14 cellular contexts compared by ENCODE assay signal in genomic region chr10:17808971-17809841, GRCh38. TPM values are rescaled to one million over a fixed set of nuclear protein-coding genes. Genes with fewer than 3 reads are reported as not detected.
DNase-seq lines count a peak whose midpoint lies in the region; ATAC-seq, FAIRE-seq and TF ChIP-seq lines count a peak whose summit lies in the region.
"Had no signal": no experiment of that assay in that cellular context is flagged by ENCODE, and none has a peak within 500 bp of the region (broad histone marks: within the 10 kb centered on the region; RNA-seq: fewer than 3 reads in every experiment).

Gene MRC1, plus strand, starts transcription at chr10:17809348. Its CDS starts 118 bp downstream, at chr10:17809466.

- H3K27me3 ChIP-seq in liver (ENCODE audit: control insufficient read depth in 4 of 4, insufficient read depth in 4 of 4, low read length in 3 of 4), result peaks cover 0 to 2% (median 0%) of the 10 kb centered on the region in 4 donors
- H3K27me3 ChIP-seq in gastrocnemius medialis, result no peaks in the 10 kb centered on the region

- WGBS in liver, result 53% methylated on average over 23 of the region's 23 CpGs

- H3K27ac Mint-ChIP-seq in dendritic cell treated with granulocyte-macrophage colony-stimulating factor and Interleukin-4, amounts not matched to agents 40 ng/mL and 50 ng/mL, for 4 days, result peak within 1 kb of the TSS; percentile 96
- no peak within 1 kb of the TSS for H3K27ac Mint-ChIP-seq in chondrocyte (ENCODE audit: unreplicated experiment)
- H3K27ac Mint-ChIP-seq: activated CD4-positive, alpha-beta memory T cell treated with anti-CD3 and anti-CD28 coated beads for 36 hours; activated naive CD4-positive, alpha-beta T cell treated with anti-CD3 and anti-CD28 coated beads, Interleukin-2, amount 50 U/mL, for 24 hours had no signal

- no peak for FAIRE-seq in GM12892 (lab: Jason Lieb, UNC)

- DNase-seq in CD1c-positive myeloid dendritic cell (ENCODE audit: extremely low spot score) (peak; percentile 80), gastrocnemius medialis (peak; percentile 15 to 41), GM12892 (ENCODE audit: insufficient read length) (no peak), NCI-H2171 (lab: John Stamatoyannopoulos, UW) (no peak), chondrocyte (ENCODE audit: low spot score) (no peak)
- DNase-seq in activated naive CD4-positive, alpha-beta T cell treated with anti-CD3 and anti-CD28 coated beads, Interleukin-2, amount 50 U/mL, for 16 hours, result no peak
- DNase-seq: activated CD4-positive, alpha-beta memory T cell treated with anti-CD3 and anti-CD28 coated beads for 36 hours; NCI-H1105; NK-92 treated with Interleukin-12 subunit alpha and Interleukin-12 subunit beta, amount 100 ng/mL, for 24 hours; stimulated activated naive CD4-positive, alpha-beta T cell; SW 1271 had no signal

- H3K27ac ChIP-seq in liver (ENCODE audit: low read depth in 1 of 2, low read length in 2 of 2), result peak within 1 kb of the TSS; percentile 56 to 66
- no peak within 1 kb of the TSS for H3K27ac ChIP-seq in gastrocnemius medialis

- TF ChIP-seq CTCF in liver (IDR thresholded peaks at IDR 0.05; ENCODE audit: low read depth, low read length, missing input control) (no peak), gastrocnemius medialis (IDR thresholded peaks at IDR 0.05 in 4 of 5, conservative IDR thresholded peaks at IDR 0.05 in 1 of 5) (no peak), chondrocyte (IDR thresholded peaks at IDR 0.05) (no peak)

- peaks cover 53% of the 10 kb centered on the region for H3K36me3 Mint-ChIP-seq in dendritic cell treated with granulocyte-macrophage colony-stimulating factor and Interleukin-4, amounts not matched to agents 40 ng/mL and 50 ng/mL, for 4 days (ENCODE audit: low read depth)
- H3K36me3 Mint-ChIP-seq in chondrocyte (ENCODE audit: low read depth), result no peaks in the 10 kb centered on the region
- H3K36me3 Mint-ChIP-seq: activated CD4-positive, alpha-beta memory T cell treated with anti-CD3 and anti-CD28 coated beads for 36 hours; activated naive CD4-positive, alpha-beta T cell treated with anti-CD3 and anti-CD28 coated beads, Interleukin-2, amount 50 U/mL, for 24 hours had no signal

- TF ChIP-seq RAD21 in liver (IDR thresholded peaks at IDR 0.05), result peak in 1 of 2 donors; percentile 11

- no peak for ATAC-seq in gastrocnemius medialis

- H3K9me3 Mint-ChIP-seq in dendritic cell treated with granulocyte-macrophage colony-stimulating factor and Interleukin-4, amounts not matched to agents 40 ng/mL and 50 ng/mL, for 4 days, result no peaks in the 10 kb centered on the region
- H3K9me3 Mint-ChIP-seq in chondrocyte (ENCODE audit: low read depth), result peaks cover 5% of the 10 kb centered on the region
- H3K9me3 Mint-ChIP-seq: activated CD4-positive, alpha-beta memory T cell treated with anti-CD3 and anti-CD28 coated beads for 36 hours; activated naive CD4-positive, alpha-beta T cell treated with anti-CD3 and anti-CD28 coated beads, Interleukin-2, amount 50 U/mL, for 24 hours had no signal

- H3K9me3 ChIP-seq in liver (ENCODE audit: control insufficient read depth in 4 of 4, low read length in 3 of 4), result no peaks in the 10 kb centered on the region
- H3K9me3 ChIP-seq in gastrocnemius medialis, result no peaks in the 10 kb centered on the region

- peak within 1 kb of the TSS in 1 of 2 donors; percentile 62 for H3K9ac ChIP-seq in liver (ENCODE audit: low read depth in 1 of 2, low read length in 2 of 2)

- TF ChIP-seq POLR2A in gastrocnemius medialis (IDR thresholded peaks at IDR 0.05) (no peak), GM12892 (IDR thresholded peaks at IDR 0.05; ENCODE audit: low read depth, low read length) (no peak)

- intact Hi-C loops in dendritic cell treated with granulocyte-macrophage colony-stimulating factor and Interleukin-4, amounts not matched to agents 40 ng/mL and 50 ng/mL, for 4 days (cut with micrococcal nuclease), result loop anchor here (2.0 to 10.0 kb wide), 4 partner anchors 24 to 164 kb away; partner anchors contain the start of gene STAM
- intact Hi-C loops in gastrocnemius medialis (cut with DNase I; ENCODE audit: low total_unique reads), result no loop called here

- no peaks in the 10 kb centered on the region for H3K27me3 Mint-ChIP-seq in dendritic cell treated with granulocyte-macrophage colony-stimulating factor and Interleukin-4, amounts not matched to agents 40 ng/mL and 50 ng/mL, for 4 days
- peaks cover 4% of the 10 kb centered on the region for H3K27me3 Mint-ChIP-seq in chondrocyte (ENCODE audit: low read depth)

- peak within 1 kb of the TSS in 2 of 3 donors; percentile 22 to 37 for H3K4me3 ChIP-seq in liver (ENCODE audit: low read depth in 1 of 3, low read length in 3 of 3)
- peak within 1 kb of the TSS in 2 of 4 donors; percentile 7 to 26 for H3K4me3 ChIP-seq in gastrocnemius medialis

- H3K4me1 Mint-ChIP-seq in dendritic cell treated with granulocyte-macrophage colony-stimulating factor and Interleukin-4, amounts not matched to agents 40 ng/mL and 50 ng/mL, for 4 days (ENCODE audit: low read depth), result peaks cover 60% of the 10 kb centered on the region
- H3K4me1 Mint-ChIP-seq in chondrocyte (ENCODE audit: low read depth), result no peaks in the 10 kb centered on the region
- H3K4me1 Mint-ChIP-seq: activated naive CD4-positive, alpha-beta T cell treated with anti-CD3 and anti-CD28 coated beads, Interleukin-2, amount 50 U/mL, for 24 hours had no signal

- peak within 1 kb of the TSS; percentile 99 for H3K4me3 Mint-ChIP-seq in dendritic cell treated with granulocyte-macrophage colony-stimulating factor and Interleukin-4, amounts not matched to agents 40 ng/mL and 50 ng/mL, for 4 days
- no peak within 1 kb of the TSS for H3K4me3 Mint-ChIP-seq in chondrocyte (ENCODE audit: unreplicated experiment)
- H3K4me3 Mint-ChIP-seq: activated CD4-positive, alpha-beta memory T cell treated with anti-CD3 and anti-CD28 coated beads for 36 hours; activated naive CD4-positive, alpha-beta T cell treated with anti-CD3 and anti-CD28 coated beads, Interleukin-2, amount 50 U/mL, for 24 hours had no signal

- H3K4me1 ChIP-seq in liver (ENCODE audit: control insufficient read depth in 4 of 4, insufficient read depth in 4 of 4, low read length in 3 of 4) (no peaks in the 10 kb centered on the region), gastrocnemius medialis (no peaks in the 10 kb centered on the region)

- H3K36me3 ChIP-seq in liver (ENCODE audit: control insufficient read depth in 4 of 4, insufficient read depth in 3 of 4, low read depth in 1 of 4, low read length in 3 of 4), result no peaks in the 10 kb centered on the region
- H3K36me3 ChIP-seq in gastrocnemius medialis, result no peaks in the 10 kb centered on the region

- in situ Hi-C loops in gastrocnemius medialis (cut with MboI; ENCODE audit: low sequenced_read_pairs in 4 of 4), result no loop called here

TF ChIP-seq in liver, 16 proteins besides CTCF, POLR2A, EP300 and RAD21:
- TF ChIP-seq, protein P1, sequence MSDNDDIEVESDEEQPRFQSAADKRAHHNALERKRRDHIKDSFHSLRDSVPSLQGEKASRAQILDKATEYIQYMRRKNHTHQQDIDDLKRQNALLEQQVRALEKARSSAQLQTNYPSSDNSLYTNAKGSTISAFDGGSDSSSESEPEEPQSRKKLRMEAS (IDR thresholded peaks at IDR 0.05), result no peak
- TF ChIP-seq NR2F2 (IDR thresholded peaks at IDR 0.05), result no peak
- no peak for TF ChIP-seq EGR1 (IDR thresholded peaks at IDR 0.05; ENCODE audit: low read depth in 2 of 2)
- TF ChIP-seq GABPA (IDR thresholded peaks at IDR 0.05 in 1 of 2, conservative IDR thresholded peaks at IDR 0.05 in 1 of 2), result no peak
- TF ChIP-seq SP1 (IDR thresholded peaks at IDR 0.05), result no peak
- TF ChIP-seq, protein P2, sequence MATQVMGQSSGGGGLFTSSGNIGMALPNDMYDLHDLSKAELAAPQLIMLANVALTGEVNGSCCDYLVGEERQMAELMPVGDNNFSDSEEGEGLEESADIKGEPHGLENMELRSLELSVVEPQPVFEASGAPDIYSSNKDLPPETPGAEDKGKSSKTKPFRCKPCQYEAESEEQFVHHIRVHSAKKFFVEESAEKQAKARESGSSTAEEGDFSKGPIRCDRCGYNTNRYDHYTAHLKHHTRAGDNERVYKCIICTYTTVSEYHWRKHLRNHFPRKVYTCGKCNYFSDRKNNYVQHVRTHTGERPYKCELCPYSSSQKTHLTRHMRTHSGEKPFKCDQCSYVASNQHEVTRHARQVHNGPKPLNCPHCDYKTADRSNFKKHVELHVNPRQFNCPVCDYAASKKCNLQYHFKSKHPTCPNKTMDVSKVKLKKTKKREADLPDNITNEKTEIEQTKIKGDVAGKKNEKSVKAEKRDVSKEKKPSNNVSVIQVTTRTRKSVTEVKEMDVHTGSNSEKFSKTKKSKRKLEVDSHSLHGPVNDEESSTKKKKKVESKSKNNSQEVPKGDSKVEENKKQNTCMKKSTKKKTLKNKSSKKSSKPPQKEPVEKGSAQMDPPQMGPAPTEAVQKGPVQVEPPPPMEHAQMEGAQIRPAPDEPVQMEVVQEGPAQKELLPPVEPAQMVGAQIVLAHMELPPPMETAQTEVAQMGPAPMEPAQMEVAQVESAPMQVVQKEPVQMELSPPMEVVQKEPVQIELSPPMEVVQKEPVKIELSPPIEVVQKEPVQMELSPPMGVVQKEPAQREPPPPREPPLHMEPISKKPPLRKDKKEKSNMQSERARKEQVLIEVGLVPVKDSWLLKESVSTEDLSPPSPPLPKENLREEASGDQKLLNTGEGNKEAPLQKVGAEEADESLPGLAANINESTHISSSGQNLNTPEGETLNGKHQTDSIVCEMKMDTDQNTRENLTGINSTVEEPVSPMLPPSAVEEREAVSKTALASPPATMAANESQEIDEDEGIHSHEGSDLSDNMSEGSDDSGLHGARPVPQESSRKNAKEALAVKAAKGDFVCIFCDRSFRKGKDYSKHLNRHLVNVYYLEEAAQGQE (IDR thresholded peaks at IDR 0.05), result no peak
- TF ChIP-seq HNF4A (conservative IDR thresholded peaks at IDR 0.05), result no peak
- TF ChIP-seq FOXA1 (IDR thresholded peaks at IDR 0.05), result no peak
- no peak for TF ChIP-seq YY1 (IDR thresholded peaks at IDR 0.05)
- TF ChIP-seq, protein P3, sequence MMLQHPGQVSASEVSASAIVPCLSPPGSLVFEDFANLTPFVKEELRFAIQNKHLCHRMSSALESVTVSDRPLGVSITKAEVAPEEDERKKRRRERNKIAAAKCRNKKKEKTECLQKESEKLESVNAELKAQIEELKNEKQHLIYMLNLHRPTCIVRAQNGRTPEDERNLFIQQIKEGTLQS (IDR thresholded peaks at IDR 0.05), result no peak
- no peak for TF ChIP-seq JUND (IDR thresholded peaks at IDR 0.05)

RNA-seq across cellular contexts. Expression of gene MRC1, which starts in this region (rescaled TPM):
- total RNA-seq in liver (10 to 100 TPM; 34.6 to 47.0 TPM), gastrocnemius medialis (10 to 100 TPM in 2 of 4 donors, 1 to 10 TPM in 2; 5.3 to 13.6 (median 9.3) TPM), chondrocyte (0.07 TPM in 1 of 3 replicates, not detected in the others)
- 10 to 100 TPM in 1 of 2 donors, 1 to 10 TPM in 1; 9.2 to 33.6 TPM for polyA plus RNA-seq in liver
- polyA plus RNA-seq in GM12892 (2012; ENCODE audit: missing spikeins), result not detected

Comparison
In these comparisons a context has a peak if more than half of its experiments do, and no peak if none do; other contexts are left out.
1. DNase-seq: peak in CD1c-positive myeloid dendritic cell (single experiment) and gastrocnemius medialis (2 of 2); none in GM12892 (single experiment), activated naive CD4-positive, alpha-beta T cell treated with anti-CD3 and anti-CD28 coated beads, Interleukin-2, amount 50 U/mL, for 16 hours (single experiment), NCI-H2171 (single experiment) and chondrocyte (single experiment).
2. H3K27ac ChIP-seq: peak in liver (2 of 2); none in gastrocnemius medialis (0 of 4).